Comparison of ENCODE assay signal across 13 cellular contexts in the genomic region with DNA sequence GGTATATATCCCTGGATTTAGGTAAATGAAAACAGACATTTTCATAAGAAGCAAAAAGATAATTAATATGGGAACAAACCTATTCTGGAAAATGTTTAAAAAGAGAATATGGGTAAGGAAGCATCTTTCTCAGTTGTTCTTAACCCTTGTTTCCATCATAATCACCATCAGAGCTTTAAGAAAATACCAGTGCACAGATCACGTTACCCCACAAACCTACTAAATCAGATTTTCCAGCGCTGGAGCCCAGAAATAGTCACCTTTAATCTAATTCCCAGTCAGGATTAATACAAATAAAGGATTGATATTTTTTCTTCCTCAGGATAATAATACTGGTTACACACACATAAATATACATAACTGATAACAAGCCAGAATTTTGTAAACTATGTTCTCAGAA. TPM values are rescaled to one million over a fixed set of nuclear protein-coding genes. Genes with fewer than 3 reads are reported as not detected.
A peak's percentile ranks its signal among the peaks of the same experiment; 100 is the strongest.
DNase-seq lines count a peak whose midpoint lies in the region; ATAC-seq and TF ChIP-seq lines count a peak whose summit lies in the region.
"Had no signal": no experiment of that assay in that cellular context is flagged by ENCODE, and none has a peak within 500 bp of the region (broad histone marks: within the 10 kb centered on the region; RNA-seq: fewer than 3 reads in every experiment).

No MANE protein-coding gene starts in this region.

- POLR2A ChIA-PET in SK-N-SH (lab: Yijun Ruan, JAX), result no interaction called here

- no peaks in the 10 kb centered on the region for H3K27me3 Mint-ChIP-seq in activated naive CD4-positive, alpha-beta T cell treated with anti-CD3 and anti-CD28 coated beads, Interleukin-2, amount 50 U/mL, for 24 hours
- H3K27me3 Mint-ChIP-seq: brain had no signal

- WGBS in SK-N-SH (ENCODE audit: low lambda C conversion rate), result 36% methylated on average over 2 of the region's 2 CpGs
- 72 to 82% methylated on average over 2 of the region's 2 CpGs for WGBS in transverse colon (ENCODE audit: low coverage in 1 of 2), 2 donors

- no peak for ATAC-seq in left lung
- no peak for ATAC-seq in GM18519 (IDR thresholded peaks at IDR 0.05; ENCODE audit: low FRiP score, unreplicated experiment)
- ATAC-seq: left lobe of liver had no signal

- CTCF ChIA-PET in SK-N-SH (lab: Yijun Ruan, JAX), result no interaction called here

- TF ChIP-seq CTCF in SK-N-SH (IDR thresholded peaks at IDR 0.05) (no peak), left lung (IDR thresholded peaks at IDR 0.05) (no peak), transverse colon (IDR thresholded peaks at IDR 0.05) (no peak)

- TF ChIP-seq RAD21 in SK-N-SH (IDR thresholded peaks at IDR 0.05; ENCODE audit: low read length), result no peak

- peaks cover 15% of the 10 kb centered on the region for H3K36me3 Mint-ChIP-seq in activated naive CD4-positive, alpha-beta T cell treated with anti-CD3 and anti-CD28 coated beads, Interleukin-2, amount 50 U/mL, for 24 hours
- H3K36me3 Mint-ChIP-seq: brain had no signal

- H3K27ac Mint-ChIP-seq in activated naive CD4-positive, alpha-beta T cell treated with anti-CD3 and anti-CD28 coated beads, Interleukin-2, amount 50 U/mL, for 24 hours, result peak overlapping the region; percentile 80

- no peak for TF ChIP-seq EP300 in SK-N-SH (IDR thresholded peaks at IDR 0.05; ENCODE audit: borderline replicate concordance in 1 of 2, low read depth in 1 of 2, low read length in 1 of 2)
- TF ChIP-seq EP300 in transverse colon (IDR thresholded peaks at IDR 0.05; ENCODE audit: low read depth), result no peak

- H3K79me2 ChIP-seq in SK-N-SH (ENCODE audit: insufficient read depth), result no peaks in the 10 kb centered on the region

- no peak for DNase-seq in activated naive CD4-positive, alpha-beta T cell treated with Interleukin-2 at 50 U/mL for 16 hours
- DNase-seq in SK-N-SH (no peak), left lung (no peak), transverse colon (no peak), retina (no peak)
- DNase-seq in activated CD8-positive, alpha-beta memory T cell treated with anti-CD3 and anti-CD28 coated beads, Interleukin-2, amount 50 U/mL, for 4 hours, result no peak
- DNase-seq: head of caudate nucleus, NCI-H2107 had no signal

- H3F3A ChIP-seq in SK-N-SH (replicated peaks; ENCODE audit: insufficient read depth), result peaks cover 19% of the 10 kb centered on the region

- H3K4me3 Mint-ChIP-seq in activated naive CD4-positive, alpha-beta T cell treated with anti-CD3 and anti-CD28 coated beads, Interleukin-2, amount 50 U/mL, for 24 hours, result peak overlapping the region; percentile 73

- TF ChIP-seq POLR2A in transverse colon (IDR thresholded peaks at IDR 0.05), result no peak

- H3K27me3 ChIP-seq in SK-N-SH (ENCODE audit: insufficient read depth), result no peaks in the 10 kb centered on the region
- no peaks in the 10 kb centered on the region for H3K27me3 ChIP-seq in left lung
- H3K27me3 ChIP-seq in transverse colon, result no peaks in the 10 kb centered on the region

- peaks cover 82% of the 10 kb centered on the region for H3K4me1 Mint-ChIP-seq in activated naive CD4-positive, alpha-beta T cell treated with anti-CD3 and anti-CD28 coated beads, Interleukin-2, amount 50 U/mL, for 24 hours

- H3K36me3 ChIP-seq in SK-N-SH (replicated peaks in 1 of 2; ENCODE audit: control insufficient read depth in 1 of 2, insufficient read depth in 2 of 2, low read length in 1 of 2), result no peaks in the 10 kb centered on the region
- H3K36me3 ChIP-seq in left lung, result peaks cover 0 to 8% of the 10 kb centered on the region in 2 donors
- no peaks in the 10 kb centered on the region for H3K36me3 ChIP-seq in transverse colon

- H3K4me2 ChIP-seq in SK-N-SH, result no peak overlapping the region

- 0 out of 2 replicates have a peak overlapping the region, but pooled peaks have one; percentile 10 for H2AFZ ChIP-seq in SK-N-SH (ENCODE audit: low read depth)

- H3K9ac ChIP-seq in SK-N-SH, result no peak overlapping the region

- intact Hi-C loops in left lung (cut with DNase I) (no loop called here), transverse colon (cut with DNase I; ENCODE audit: low total_unique reads) (no loop called here)

- H3K9me2 ChIP-seq in SK-N-SH, result no peaks in the 10 kb centered on the region

- in situ Hi-C loops in transverse colon (cut with MboI; ENCODE audit: low pct_ligation_motif_present in 1 of 4, low pct_unique_long_range_greater_than_20kb in 1 of 4, low sequenced_read_pairs in 3 of 4), result loop anchor here in 1 of 4 donors (25.0 kb wide), 1 partner anchor 521 kb away; a partner anchor contains a TSS

- H3K27ac ChIP-seq in SK-N-SH (ENCODE audit: low read depth in 2 of 2, low read length in 1 of 2), result peak overlapping the region; percentile 87 to 95
- peak overlapping the region; percentile 74 to 94 for H3K27ac ChIP-seq in left lung
- H3K27ac ChIP-seq in transverse colon, result peak overlapping the region; percentile 56 to 73 (median 68)

- no peaks in the 10 kb centered on the region for H3K9me3 Mint-ChIP-seq in activated naive CD4-positive, alpha-beta T cell treated with anti-CD3 and anti-CD28 coated beads, Interleukin-2, amount 50 U/mL, for 24 hours
- H3K9me3 Mint-ChIP-seq: brain had no signal

- H3K9me3 ChIP-seq in SK-N-SH (no peaks in the 10 kb centered on the region), left lung (no peaks in the 10 kb centered on the region), transverse colon (no peaks in the 10 kb centered on the region)

- H3K4me3 ChIP-seq in SK-N-SH (ENCODE audit: low read depth in 2 of 2, low read length in 1 of 2) (no peak overlapping the region), left lung (no peak overlapping the region), transverse colon (no peak overlapping the region)

- H3K4me1 ChIP-seq in SK-N-SH (ENCODE audit: control insufficient read depth in 1 of 2, insufficient read depth in 2 of 2, low read depth in 1 of 2, low read length in 1 of 2) (peaks cover 33 to 40% of the 10 kb centered on the region in 2 experiments; a peak in 3 of 4 replicates), left lung (peaks cover 4 to 84% of the 10 kb centered on the region in 2 donors), transverse colon (peaks cover 0 to 19% (median 2%) of the 10 kb centered on the region in 4 donors)

- no peaks in the 10 kb centered on the region for H4K20me1 ChIP-seq in SK-N-SH (ENCODE audit: insufficient read depth)

TF ChIP-seq in SK-N-SH, 30 proteins besides CTCF, POLR2A, EP300 and RAD21:
- TF ChIP-seq NFIC (IDR thresholded peaks at IDR 0.05; ENCODE audit: borderline replicate concordance) (0 out of 2 replicates have a peak, but pooled peaks have one; percentile 16), TCF12 (IDR thresholded peaks at IDR 0.05) (peak; percentile 30; the same call in 1 of the 2 replicates), POLR2AphosphoS5 (IDR thresholded peaks at IDR 0.05; ENCODE audit: low read depth, low read length) (peak; percentile 29; the same call in 1 of the 2 replicates), CHD2 (IDR thresholded peaks at IDR 0.05; ENCODE audit: low read length, partially characterized antibody) (no peak), RFX5 (IDR thresholded peaks at IDR 0.05; ENCODE audit: low read length) (no peak)
- TF ChIP-seq, protein P1, sequence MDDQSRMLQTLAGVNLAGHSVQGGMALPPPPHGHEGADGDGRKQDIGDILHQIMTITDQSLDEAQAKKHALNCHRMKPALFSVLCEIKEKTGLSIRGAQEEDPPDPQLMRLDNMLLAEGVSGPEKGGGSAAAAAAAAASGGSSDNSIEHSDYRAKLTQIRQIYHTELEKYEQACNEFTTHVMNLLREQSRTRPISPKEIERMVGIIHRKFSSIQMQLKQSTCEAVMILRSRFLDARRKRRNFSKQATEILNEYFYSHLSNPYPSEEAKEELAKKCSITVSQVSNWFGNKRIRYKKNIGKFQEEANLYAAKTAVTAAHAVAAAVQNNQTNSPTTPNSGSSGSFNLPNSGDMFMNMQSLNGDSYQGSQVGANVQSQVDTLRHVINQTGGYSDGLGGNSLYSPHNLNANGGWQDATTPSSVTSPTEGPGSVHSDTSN (IDR thresholded peaks at IDR 0.05), result peak; percentile 57

RNA-seq across cellular contexts. Expression of a gene that starts 44.6 kb away (rescaled TPM):
- 0.03 and 0.11 TPM in 2 replicates for polyA plus RNA-seq in SK-N-SH (2012; rRNA removed)
- 0.05 and 0.06 TPM in 2 replicates for polyA plus RNA-seq in SK-N-SH (2012; cell fraction: cytosol; rRNA removed)
- 0.10 TPM in 1 of 2 replicates, not detected in the other for polyA plus RNA-seq in SK-N-SH (2012; cell fraction: nucleus; rRNA removed)
- 100 to 1,000 TPM in 1 of 2 donors, 10 to 100 TPM in 1; 53.0 to 180 TPM for total RNA-seq in left lung
- total RNA-seq in transverse colon, result 10 to 100 TPM in 3 of 4 donors, 1 to 10 TPM in 1; 6.4 to 50.7 (median 25.6) TPM
- total RNA-seq: osteocyte had no signal
